ENCODE assay signal across 11 cellular contexts in genomic region chr5:102765350-102765749, GRCh38.
"Had no signal": no experiment of that assay in that cellular context is flagged by ENCODE, and none has a peak within 500 bp of the region (broad histone marks: within the 10 kb centered on the region; RNA-seq: fewer than 3 reads in every experiment).

No MANE protein-coding gene starts in this region.

- H3K9me3 Mint-ChIP-seq: activated CD4-positive, alpha-beta memory T cell treated with anti-CD3 and anti-CD28 coated beads, Interleukin-2, amount 10 ng/mL, durations not matched to agents 7 days and 5 days; T-helper 2 cell treated with Interferon-gamma antibody and Interleukin-4, amounts not matched to agents 5 μg/mL and 100 μg/mL, for 36 hours had no signal

- H3K9me3 ChIP-seq: neutrophil, transverse colon had no signal

- DNase-seq: activated CD4-positive, alpha-beta memory T cell treated with anti-CD3 and anti-CD28 coated beads, Interleukin-2, amount 10 ng/mL, durations not matched to agents 7 days and 5 days; anterior cingulate cortex; left colon; midbrain; right cardiac atrium; SIG-M5; small intestine; transverse colon had no signal

- H3K27ac Mint-ChIP-seq: activated CD4-positive, alpha-beta memory T cell treated with anti-CD3 and anti-CD28 coated beads, Interleukin-2, amount 10 ng/mL, durations not matched to agents 7 days and 5 days; T-helper 2 cell treated with Interferon-gamma antibody and Interleukin-4, amounts not matched to agents 5 μg/mL and 100 μg/mL, for 36 hours had no signal

- ATAC-seq: activated CD4-positive, CD25-positive, alpha-beta regulatory T cell treated with anti-CD3 and anti-CD28 coated beads, Interleukin-2, amount 50 U/mL, for 24 hours; left colon had no signal

- H3K27me3 ChIP-seq: neutrophil, transverse colon had no signal

- H3K27me3 Mint-ChIP-seq: activated CD4-positive, alpha-beta memory T cell treated with anti-CD3 and anti-CD28 coated beads, Interleukin-2, amount 10 ng/mL, durations not matched to agents 7 days and 5 days had no signal

- H3K4me3 Mint-ChIP-seq: activated CD4-positive, alpha-beta memory T cell treated with anti-CD3 and anti-CD28 coated beads, Interleukin-2, amount 10 ng/mL, durations not matched to agents 7 days and 5 days; T-helper 2 cell treated with Interferon-gamma antibody and Interleukin-4, amounts not matched to agents 5 μg/mL and 100 μg/mL, for 36 hours had no signal

- H3K27ac ChIP-seq: neutrophil, transverse colon had no signal
